In the genomic region with DNA sequence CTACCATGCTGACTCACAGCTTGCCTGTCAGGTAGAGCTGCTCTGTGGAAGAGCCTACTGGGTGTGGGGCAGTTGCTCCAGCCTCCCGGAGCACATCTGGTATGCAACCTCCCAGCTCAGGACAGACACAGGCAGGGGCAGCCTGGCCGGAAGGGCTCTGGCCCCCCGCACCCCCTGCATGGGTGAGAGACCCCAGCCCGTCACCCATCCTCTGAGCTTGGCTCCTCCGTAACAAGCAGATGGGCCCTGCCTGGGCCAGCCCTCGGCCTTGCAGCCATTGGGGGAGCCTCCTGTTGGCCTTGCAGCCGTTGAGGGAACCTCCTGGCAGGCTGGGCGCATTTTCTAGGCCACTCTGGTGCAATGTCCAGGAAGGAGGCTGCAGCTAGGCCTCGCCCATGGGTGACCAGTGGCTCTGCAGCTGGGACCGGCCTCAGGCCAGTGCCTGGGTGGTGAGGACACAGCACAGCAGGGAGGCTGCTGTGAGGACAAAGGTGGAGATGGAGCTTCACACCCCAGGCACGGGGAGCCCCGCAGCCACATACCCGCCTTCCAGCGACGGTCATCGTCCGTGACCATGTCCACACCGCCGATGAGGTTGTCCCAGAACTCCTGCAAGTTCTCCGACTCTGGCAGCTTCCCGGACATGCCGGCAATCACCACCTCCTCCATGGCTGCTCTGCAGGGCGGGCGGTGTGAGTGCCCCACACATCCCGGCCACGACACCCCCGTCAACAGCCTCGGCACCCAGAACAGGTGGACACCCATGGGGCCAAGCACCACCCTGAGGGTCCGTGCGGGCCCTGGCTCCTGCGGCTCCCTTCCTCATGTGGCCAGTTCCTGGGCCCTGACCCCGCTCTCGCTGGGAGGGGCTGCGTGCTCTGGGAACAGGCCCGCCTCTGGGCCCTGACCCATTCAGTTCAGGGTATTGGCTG, we compare ENCODE assay signal across 9 cellular contexts. TPM values are rescaled to one million over a fixed set of nuclear protein-coding genes. Genes with fewer than 3 reads are reported as not detected.
DNase-seq lines count a peak whose midpoint lies in the region; ATAC-seq and FAIRE-seq lines count a peak whose summit lies in the region.
"Had no signal": no experiment of that assay in that cellular context is flagged by ENCODE, and none has a peak within 500 bp of the region (broad histone marks: within the 10 kb centered on the region; RNA-seq: fewer than 3 reads in every experiment).

No MANE protein-coding gene starts in this region.

- ATAC-seq in activated CD4-positive, alpha-beta T cell treated with anti-CD3 and anti-CD28 coated beads for 36 hours = no peak
- no peak for ATAC-seq in right cardiac atrium
- no peak for ATAC-seq in stimulated activated naive CD8-positive, alpha-beta T cell treated with anti-CD3 and anti-CD28 coated beads, Interleukin-15, amount 100 ng/mL, for 72 hours

- no peak overlapping the region for H3K4me3 ChIP-seq in right cardiac atrium (ENCODE audit: low read length)

- 91% methylated on average over 35 of the region's 35 CpGs for WGBS in right cardiac atrium

- no peaks in the 10 kb centered on the region for H3K27me3 ChIP-seq in right cardiac atrium (ENCODE audit: control insufficient read depth, insufficient read depth)

- H3K36me3 Mint-ChIP-seq in activated CD4-positive, alpha-beta T cell treated with anti-CD3 and anti-CD28 coated beads for 36 hours (ENCODE audit: low read depth) = peaks cover 22% of the 10 kb centered on the region
- peaks cover 16% of the 10 kb centered on the region for H3K36me3 Mint-ChIP-seq in activated CD4-positive, alpha-beta memory T cell treated with anti-CD3 and anti-CD28 coated beads, Interleukin-2, amount 10 ng/mL, durations not matched to agents 7 days and 5 days (ENCODE audit: low read depth)

- intact Hi-C loops in activated CD4-positive, alpha-beta T cell treated with anti-CD3 and anti-CD28 coated beads for 36 hours (cut with DNase I, micrococcal nuclease) = no loop called here
- intact Hi-C loops in right cardiac atrium (cut with DNase I) = no loop called here

- H3K9me3 ChIP-seq in right cardiac atrium (ENCODE audit: control insufficient read depth, low read length) = no peaks in the 10 kb centered on the region
- H3K9me3 ChIP-seq: neutrophil had no signal

- no peak overlapping the region for H3K27ac ChIP-seq in right cardiac atrium (ENCODE audit: low read length)
- H3K27ac ChIP-seq: neutrophil had no signal

- peak overlapping the region; percentile 74 for H3K4me3 Mint-ChIP-seq in activated CD4-positive, alpha-beta T cell treated with anti-CD3 and anti-CD28 coated beads for 36 hours
- peak overlapping the region; percentile 74 for H3K4me3 Mint-ChIP-seq in activated CD4-positive, alpha-beta memory T cell treated with anti-CD3 and anti-CD28 coated beads, Interleukin-2, amount 10 ng/mL, durations not matched to agents 7 days and 5 days
- H3K4me3 Mint-ChIP-seq in stimulated activated naive CD8-positive, alpha-beta T cell treated with anti-CD3 and anti-CD28 coated beads, Interleukin-15, amount 100 ng/mL, for 72 hours = peak overlapping the region; percentile 64 to 83

- FAIRE-seq in frontal cortex (lab: Jason Lieb, UNC) = no peak

- DNase-seq in activated CD4-positive, alpha-beta T cell treated with anti-CD3 and anti-CD28 coated beads for 36 hours = no peak
- DNase-seq in activated CD4-positive, alpha-beta T cell treated with anti-CD3 and anti-CD28 coated beads, Interleukin-2, amount 50 U/mL, for 48 hours = no peak
- DNase-seq in activated CD4-positive, alpha-beta memory T cell treated with anti-CD3 and anti-CD28 coated beads, Interleukin-2, amount 10 ng/mL, durations not matched to agents 7 days and 5 days = no peak
- peak; percentile 21 to 64 (median 56) for DNase-seq in right cardiac atrium
- no peak for DNase-seq in stimulated activated naive CD8-positive, alpha-beta T cell treated with anti-CD3 and anti-CD28 coated beads, Interleukin-15, amount 100 ng/mL, for 72 hours
- no peak for DNase-seq in frontal cortex (ENCODE audit: low spot score in 2 of 2)
- DNase-seq in NCI-H2227 treated with DMSO at 0.1 percent for 48 hours (lab: John Stamatoyannopoulos, UW) = no peak
- no peak for DNase-seq in midbrain (lab: John Stamatoyannopoulos, UW)

- peaks cover 14% of the 10 kb centered on the region for H3K4me1 Mint-ChIP-seq in activated CD4-positive, alpha-beta T cell treated with anti-CD3 and anti-CD28 coated beads for 36 hours
- peaks cover 24% of the 10 kb centered on the region for H3K4me1 Mint-ChIP-seq in activated CD4-positive, alpha-beta memory T cell treated with anti-CD3 and anti-CD28 coated beads, Interleukin-2, amount 10 ng/mL, durations not matched to agents 7 days and 5 days
- peaks cover 41% of the 10 kb centered on the region for H3K4me1 Mint-ChIP-seq in stimulated activated naive CD8-positive, alpha-beta T cell treated with anti-CD3 and anti-CD28 coated beads, Interleukin-15, amount 100 ng/mL, for 72 hours

- POLR2A ChIA-PET in activated CD4-positive, alpha-beta T cell treated with anti-CD3 and anti-CD28 coated beads for 36 hours (lab: Charles Lee) = interaction anchor here (0.6 kb wide), 1 partner anchor 59 kb away, joined by 3 read pairs; the partner anchor contains the start of gene DCXR
- POLR2A ChIA-PET in activated CD4-positive, alpha-beta memory T cell treated with anti-CD3 and anti-CD28 coated beads, Interleukin-2, amount 10 ng/mL, durations not matched to agents 7 days and 5 days (lab: Charles Lee) = interaction anchor here (0.6 to 1.8 kb wide), 5 partner anchors 10 to 433 kb away, joined by 3 to 7 read pairs (median 4); partner anchors contain the start of gene DUS1L

- H3K27me3 Mint-ChIP-seq in activated CD4-positive, alpha-beta T cell treated with anti-CD3 and anti-CD28 coated beads for 36 hours = no peaks in the 10 kb centered on the region
- no peaks in the 10 kb centered on the region for H3K27me3 Mint-ChIP-seq in activated CD4-positive, alpha-beta memory T cell treated with anti-CD3 and anti-CD28 coated beads, Interleukin-2, amount 10 ng/mL, durations not matched to agents 7 days and 5 days
- H3K27me3 Mint-ChIP-seq in stimulated activated naive CD8-positive, alpha-beta T cell treated with anti-CD3 and anti-CD28 coated beads, Interleukin-15, amount 100 ng/mL, for 72 hours = no peaks in the 10 kb centered on the region

- peaks cover 6% of the 10 kb centered on the region for H3K4me1 ChIP-seq in right cardiac atrium (ENCODE audit: control insufficient read depth, insufficient read depth, low read length)

- CTCF ChIA-PET in activated CD4-positive, alpha-beta T cell treated with anti-CD3 and anti-CD28 coated beads for 36 hours (lab: Charles Lee) = interaction anchor here (0.7 to 1.2 kb wide), 2 partner anchors 66 to 1926 kb away, joined by 3 read pairs; partner anchors contain the start of gene CARD14
- CTCF ChIA-PET in activated CD4-positive, alpha-beta memory T cell treated with anti-CD3 and anti-CD28 coated beads, Interleukin-2, amount 10 ng/mL, durations not matched to agents 7 days and 5 days (lab: Charles Lee) = no interaction called here

- no peaks in the 10 kb centered on the region for H3K9me3 Mint-ChIP-seq in activated CD4-positive, alpha-beta T cell treated with anti-CD3 and anti-CD28 coated beads for 36 hours (ENCODE audit: low read depth)
- H3K9me3 Mint-ChIP-seq in activated CD4-positive, alpha-beta memory T cell treated with anti-CD3 and anti-CD28 coated beads, Interleukin-2, amount 10 ng/mL, durations not matched to agents 7 days and 5 days = no peaks in the 10 kb centered on the region
- no peaks in the 10 kb centered on the region for H3K9me3 Mint-ChIP-seq in stimulated activated naive CD8-positive, alpha-beta T cell treated with anti-CD3 and anti-CD28 coated beads, Interleukin-15, amount 100 ng/mL, for 72 hours

- no peak overlapping the region for H3K27ac Mint-ChIP-seq in activated CD4-positive, alpha-beta T cell treated with anti-CD3 and anti-CD28 coated beads for 36 hours
- H3K27ac Mint-ChIP-seq in activated CD4-positive, alpha-beta memory T cell treated with anti-CD3 and anti-CD28 coated beads, Interleukin-2, amount 10 ng/mL, durations not matched to agents 7 days and 5 days = peak overlapping the region; percentile 66
- H3K27ac Mint-ChIP-seq in stimulated activated naive CD8-positive, alpha-beta T cell treated with anti-CD3 and anti-CD28 coated beads, Interleukin-15, amount 100 ng/mL, for 72 hours = peak overlapping the region in 1 of 2 donors; percentile 67

RNA-seq across cellular contexts. Expression of gene FASN, which starts 2.0 kb away (rescaled TPM):
- 100 to 1,000 TPM; 239 to 259 TPM for total RNA-seq in activated CD4-positive, alpha-beta T cell treated with anti-CD3 and anti-CD28 coated beads for 36 hours
- total RNA-seq in activated CD4-positive, alpha-beta memory T cell treated with anti-CD3 and anti-CD28 coated beads, Interleukin-2, amount 10 ng/mL, durations not matched to agents 7 days and 5 days = 100 to 1,000 TPM; 181 to 191 TPM
- total RNA-seq in right cardiac atrium (10 to 100 TPM; 14.3 to 71.8 (median 23.4) TPM), frontal cortex (92.1 TPM)
- polyA plus RNA-seq in right cardiac atrium = 86.3 TPM

RNA-seq across cellular contexts. Expression of gene DUS1L, which starts 30.4 kb away (rescaled TPM):
- total RNA-seq in activated CD4-positive, alpha-beta T cell treated with anti-CD3 and anti-CD28 coated beads for 36 hours = 100 to 1,000 TPM; 119 to 124 TPM
- total RNA-seq in activated CD4-positive, alpha-beta memory T cell treated with anti-CD3 and anti-CD28 coated beads, Interleukin-2, amount 10 ng/mL, durations not matched to agents 7 days and 5 days = 10 to 100 TPM; 98.8 to 99.3 TPM
- total RNA-seq in right cardiac atrium (10 to 100 TPM; 51.3 to 63.1 (median 58.4) TPM), frontal cortex (18.8 TPM)
- polyA plus RNA-seq in right cardiac atrium = 82.1 TPM

RNA-seq across cellular contexts. Expression of gene GPS1, which starts 44.3 kb away (rescaled TPM):
- total RNA-seq in activated CD4-positive, alpha-beta T cell treated with anti-CD3 and anti-CD28 coated beads for 36 hours = 10 to 100 TPM; 69.0 to 73.5 TPM
- 10 to 100 TPM; 69.0 to 75.6 TPM for total RNA-seq in activated CD4-positive, alpha-beta memory T cell treated with anti-CD3 and anti-CD28 coated beads, Interleukin-2, amount 10 ng/mL, durations not matched to agents 7 days and 5 days
- total RNA-seq in right cardiac atrium (10 to 100 TPM; 87.1 to 93.7 (median 90.6) TPM), frontal cortex (73.8 TPM)
- polyA plus RNA-seq in right cardiac atrium = 75.1 TPM

RNA-seq across cellular contexts. Expression of gene RFNG, which starts 44.4 kb away (rescaled TPM):
- total RNA-seq in activated CD4-positive, alpha-beta T cell treated with anti-CD3 and anti-CD28 coated beads for 36 hours = 10 to 100 TPM; 16.9 to 17.5 TPM
- 10 to 100 TPM; 26.3 to 28.4 TPM for total RNA-seq in activated CD4-positive, alpha-beta memory T cell treated with anti-CD3 and anti-CD28 coated beads, Interleukin-2, amount 10 ng/mL, durations not matched to agents 7 days and 5 days
- 10 to 100 TPM; 19.0 to 25.1 (median 20.2) TPM for total RNA-seq in right cardiac atrium
- polyA plus RNA-seq in right cardiac atrium = 25.4 TPM
- 21.2 TPM for total RNA-seq in frontal cortex

RNA-seq across cellular contexts. Expression of gene DCXR, which starts 58.5 kb away (rescaled TPM):
- 100 to 1,000 TPM; 105 to 166 TPM for total RNA-seq in activated CD4-positive, alpha-beta T cell treated with anti-CD3 and anti-CD28 coated beads for 36 hours
- 10 to 100 TPM; 93.9 to 95.2 TPM for total RNA-seq in activated CD4-positive, alpha-beta memory T cell treated with anti-CD3 and anti-CD28 coated beads, Interleukin-2, amount 10 ng/mL, durations not matched to agents 7 days and 5 days
- total RNA-seq in right cardiac atrium (100 to 1,000 TPM; 127 to 181 (median 168) TPM), frontal cortex (25.7 TPM)
- 196 TPM for polyA plus RNA-seq in right cardiac atrium

Comparison
In these comparisons a context has a peak if more than half of its experiments do, and no peak if none do; other contexts are left out.
1. DNase-seq: peak in right cardiac atrium (3 of 3); none in activated CD4-positive, alpha-beta T cell treated with anti-CD3 and anti-CD28 coated beads for 36 hours (single experiment), activated CD4-positive, alpha-beta T cell treated with anti-CD3 and anti-CD28 coated beads, Interleukin-2, amount 50 U/mL, for 48 hours (0 of 2), activated CD4-positive, alpha-beta memory T cell treated with anti-CD3 and anti-CD28 coated beads, Interleukin-2, amount 10 ng/mL, durations not matched to agents 7 days and 5 days (single experiment), stimulated activated naive CD8-positive, alpha-beta T cell treated with anti-CD3 and anti-CD28 coated beads, Interleukin-15, amount 100 ng/mL, for 72 hours (0 of 2), frontal cortex (0 of 2), NCI-H2227 treated with DMSO at 0.1 percent for 48 hours (single experiment) and midbrain (single experiment).
2. Peak in every context shown above with its lines, with median percentiles within 50 percentile points of each other: H3K4me3 Mint-ChIP-seq.